In the genomic region with DNA sequence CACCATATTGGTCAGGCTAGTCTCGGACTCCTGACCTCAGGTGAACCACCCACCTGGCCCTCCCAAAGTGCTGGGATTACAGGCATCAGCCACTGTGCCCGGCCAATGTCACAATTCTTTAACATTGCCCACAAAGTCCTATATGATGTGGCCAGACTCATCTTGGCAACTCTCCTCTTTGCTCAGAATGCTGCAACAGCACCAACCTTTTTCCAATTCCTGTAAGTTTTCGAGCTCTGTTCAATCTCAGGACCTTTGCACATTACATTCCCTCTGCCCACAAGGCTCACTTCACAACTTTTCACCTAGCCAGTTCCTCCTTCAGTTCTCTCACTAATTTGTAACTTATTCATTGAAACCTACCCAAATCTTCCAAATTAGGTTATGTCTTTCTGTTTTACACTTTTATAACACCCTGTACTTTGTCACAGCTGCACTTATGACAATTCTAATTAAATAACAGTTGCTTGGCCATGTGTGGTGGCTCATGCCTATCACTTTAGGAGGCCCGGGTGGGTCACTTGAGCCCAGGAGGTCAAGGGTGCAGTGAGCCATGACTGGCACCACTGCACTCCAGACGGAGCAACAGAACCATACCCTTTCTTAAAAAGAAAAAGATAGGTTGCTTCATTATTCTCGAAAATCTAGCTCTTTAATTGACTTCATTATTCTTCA, we compare ENCODE assay signal across 24 cellular contexts. TPM values are rescaled to one million over a fixed set of nuclear protein-coding genes. Genes with fewer than 3 reads are reported as not detected.
DNase-seq lines count a peak whose midpoint lies in the region; ATAC-seq, FAIRE-seq and TF ChIP-seq lines count a peak whose summit lies in the region.
"Had no signal": no experiment of that assay in that cellular context is flagged by ENCODE, and none has a peak within 500 bp of the region (broad histone marks: within the 10 kb centered on the region; RNA-seq: fewer than 3 reads in every experiment).

No MANE protein-coding gene starts in this region.

- H3K36me3 ChIP-seq in osteoblast (ENCODE audit: insufficient read depth, low read length) (no peaks in the 10 kb centered on the region), smooth muscle cell (ENCODE audit: low read depth) (no peaks in the 10 kb centered on the region)
- H3K36me3 ChIP-seq: HAP-1 had no signal

- WGBS in smooth muscle cell (ENCODE audit: low lambda C conversion rate) = 89% methylated on average over 6 of the region's 6 CpGs

- DNase-seq in Caki2 (ENCODE audit: low read depth) = peak; percentile 51
- DNase-seq in RCC 7860 (ENCODE audit: low spot score) = no peak
- peak; percentile 24 for DNase-seq in kidney tubule cell (ENCODE audit: low spot score)
- DNase-seq in osteoblast (ENCODE audit: insufficient read length, low spot score, missing footprints) = peak; percentile 36
- DNase-seq in DMS79 treated with DMSO at 0.1 percent for 48 hours (lab: John Stamatoyannopoulos, UW) = no peak
- no peak for DNase-seq in HuH-7.5 (ENCODE audit: low spot score)
- DNase-seq in smooth muscle cell (lab: John Stamatoyannopoulos, UW; ENCODE audit: unreplicated experiment) = no peak
- DNase-seq: Caco-2; CD8-positive, alpha-beta T cell; DMS 273 treated with DMSO at 0.1 percent for 48 hours; DND-41; GOT3; HFFc6; MM.1S; NCI-H1417; NCI-H1694; NCI-H2029 treated with DMSO at 0.1 percent for 48 hours; NCI-H2227 treated with DMSO at 0.1 percent for 48 hours; NCI-H526 treated with DMSO at 0.1 percent for 48 hours; SHP77 had no signal

- H3K9ac ChIP-seq in smooth muscle cell (ENCODE audit: low read depth) = no peak overlapping the region
- H3K9ac ChIP-seq: KMS-11 had no signal

- H4K20me1 ChIP-seq in osteoblast (ENCODE audit: insufficient read depth, low read length) = no peaks in the 10 kb centered on the region
- H4K20me1 ChIP-seq in smooth muscle cell (ENCODE audit: low read depth) = no peaks in the 10 kb centered on the region

- H3K9me3 ChIP-seq in osteoblast (ENCODE audit: low read depth, low read length) = no peaks in the 10 kb centered on the region
- H3K9me3 ChIP-seq in smooth muscle cell (replicated peaks; ENCODE audit: low read depth) = no peaks in the 10 kb centered on the region
- H3K9me3 ChIP-seq: Caco-2, HAP-1 had no signal

- no peak for ATAC-seq in HG02981 (IDR thresholded peaks at IDR 0.05; ENCODE audit: unreplicated experiment)
- ATAC-seq: CD8-positive, alpha-beta T cell had no signal

- H3F3A ChIP-seq in smooth muscle cell (ENCODE audit: low read depth) = no peaks in the 10 kb centered on the region

- H3K4me2 ChIP-seq in osteoblast (ENCODE audit: insufficient read depth, low read length) (no peak overlapping the region), smooth muscle cell (no peak overlapping the region)
- H3K4me2 ChIP-seq: KMS-11 had no signal

- H3K27ac ChIP-seq in osteoblast (ENCODE audit: low read depth, low read length) = no peak overlapping the region
- H3K27ac ChIP-seq in smooth muscle cell (ENCODE audit: low read depth) = no peak overlapping the region
- H3K27ac ChIP-seq: KMS-11, RWPE1 had no signal

- in situ Hi-C loops in Caki2 (cut with HindIII; ENCODE audit: low pct_unique_long_range_greater_than_20kb, low sequenced_read_pairs) = no loop called here

- H3K79me2 ChIP-seq in osteoblast (ENCODE audit: insufficient read depth, low read length) (no peaks in the 10 kb centered on the region), smooth muscle cell (ENCODE audit: low read depth) (no peaks in the 10 kb centered on the region)

- H3K4me3 ChIP-seq in osteoblast (ENCODE audit: insufficient read depth, low read length) (no peak overlapping the region), smooth muscle cell (no peak overlapping the region)
- H3K4me3 ChIP-seq: HAP-1 had no signal

- peak; percentile 16 for FAIRE-seq in RCC 7860 (lab: Jason Lieb, UNC)

- TF ChIP-seq CTCF in osteoblast (IDR thresholded peaks at IDR 0.05; ENCODE audit: extremely low read depth, low read depth, low read length) (no peak), smooth muscle cell (IDR thresholded peaks at IDR 0.05; ENCODE audit: borderline replicate concordance, insufficient read depth, poor library complexity, severe bottlenecking) (no peak)

- H2AFZ ChIP-seq in osteoblast (ENCODE audit: low read length) (no peak overlapping the region), smooth muscle cell (ENCODE audit: low read depth) (no peak overlapping the region)

- no peaks in the 10 kb centered on the region for H3K27me3 ChIP-seq in osteoblast (ENCODE audit: insufficient read depth, low read length)
- H3K27me3 ChIP-seq in smooth muscle cell (ENCODE audit: low read depth) = no peaks in the 10 kb centered on the region

- H3K4me1 ChIP-seq in osteoblast (ENCODE audit: insufficient read depth, low read length) (peaks cover 5% of the 10 kb centered on the region), smooth muscle cell (ENCODE audit: low read depth) (no peaks in the 10 kb centered on the region)
- H3K4me1 ChIP-seq: HAP-1 had no signal

RNA-seq across cellular contexts. Expression of a gene that starts 30.9 kb away (rescaled TPM):
- 14.3 and 21.2 TPM in 2 replicates for total RNA-seq in Caki2 (2014; rRNA removed; shearing (Covaris generic); ENCODE audit: low replicate concordance)
- total RNA-seq in osteoblast = 0.72 and 2.4 TPM in 2 replicates
- total RNA-seq in smooth muscle cell = 0.13 and 0.40 TPM in 2 replicates
- polyA plus RNA-seq in smooth muscle cell = 0.45 and 0.72 TPM in 2 replicates
- total RNA-seq: CD8-positive, alpha-beta T cell had no signal

Comparison
In these comparisons a context has a peak if more than half of its experiments do, and no peak if none do; other contexts are left out.
1. DNase-seq: peak in Caki2 (single experiment), kidney tubule cell (single experiment) and osteoblast (single experiment); none in RCC 7860 (single experiment), DMS79 treated with DMSO at 0.1 percent for 48 hours (single experiment), HuH-7.5 (single experiment) and smooth muscle cell (single experiment).